ENCODE assay signal across 28 cellular contexts in the genomic region with DNA sequence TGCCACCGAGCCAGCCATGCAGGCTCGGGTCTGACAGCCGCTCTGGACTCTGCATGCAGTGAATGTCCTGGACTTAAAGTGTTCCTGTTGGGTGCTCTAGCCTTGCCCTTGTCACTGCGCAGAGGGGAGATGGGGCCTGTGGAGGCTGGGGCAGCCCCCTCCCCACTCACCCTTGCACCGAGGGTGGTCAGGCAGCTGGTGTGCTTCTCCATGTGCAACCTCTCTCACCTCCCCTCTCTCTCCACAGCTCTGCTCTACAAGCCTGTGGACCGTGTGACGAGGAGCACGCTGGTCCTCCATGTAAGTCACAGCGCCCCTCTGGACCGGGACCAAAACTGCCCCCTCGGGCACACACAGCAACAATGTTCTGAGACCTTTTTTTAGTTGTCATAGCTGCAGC.
"Had no signal": no experiment of that assay in that cellular context is flagged by ENCODE, and none has a peak within 500 bp of the region (broad histone marks: within the 10 kb centered on the region; RNA-seq: fewer than 3 reads in every experiment).

No MANE protein-coding gene starts in this region.

- H3K27ac Mint-ChIP-seq: activated B cell treated with CpG ODN at 0.5 μM for 24 hours; activated CD8-positive, alpha-beta T cell treated with anti-CD3 and anti-CD28 coated beads for 36 hours; activated naive CD4-positive, alpha-beta T cell treated with anti-CD3 and anti-CD28 coated beads for 36 hours; activated naive CD8-positive, alpha-beta T cell treated with anti-CD3 and anti-CD28 coated beads for 36 hours; activated T-helper 1 cell treated with anti-CD3 and anti-CD28 coated beads, Interleukin-12 subunit alpha, Interleukin-12 subunit beta, Interleukin-2, Interleukin-4 antibody, amounts not matched to agents 30 ng/mL and 10 ng/mL and 1 ng/mL, durations not matched to agents 14 hours and 24 hours and 36 hours had no signal

- H3K27ac ChIP-seq: cardiac muscle cell, KMS-11, Peyer's patch, VCaP had no signal

- H3K4me1 Mint-ChIP-seq: activated naive CD8-positive, alpha-beta T cell treated with anti-CD3 and anti-CD28 coated beads for 36 hours had no signal

- H3K4me2 ChIP-seq: KMS-11 had no signal

- H3K9ac ChIP-seq: KMS-11 had no signal

- DNase-seq: activated B cell treated with CpG ODN at 0.5 μM for 24 hours; activated CD4-positive, alpha-beta T cell treated with anti-CD3 and anti-CD28 coated beads for 48 hours; activated CD4-positive, CD25-positive, alpha-beta regulatory T cell treated with anti-CD3 and anti-CD28 coated beads, Interleukin-2, amount 50 U/mL, for 72 hours; activated CD8-positive, alpha-beta T cell treated with anti-CD3 and anti-CD28 coated beads for 36 hours; activated gamma-delta T cell treated with Interleukin-2 at 50 U/mL for 16 hours; activated naive CD4-positive, alpha-beta T cell treated with anti-CD3 and anti-CD28 coated beads for 36 hours; activated naive CD8-positive, alpha-beta T cell treated with anti-CD3 and anti-CD28 coated beads for 36 hours; activated T-cell treated with anti-CD3 and anti-CD28 coated beads, Interleukin-2, amount 50 U/mL, for 1 hour; amniotic stem cell; aorta; NCI-H1092 treated with DMSO at 0.1 percent for 48 hours; NCI-H1417 treated with DMSO at 0.1 percent for 48 hours; NCI-H187 treated with DMSO at 0.1 percent for 48 hours; NCI-H2081; NCI-H226; NCI-H446 treated with DMSO at 0.1 percent for 48 hours; NCI-H524 treated with DMSO at 0.1 percent for 48 hours; PC-3; Peyer's patch; RPMI8226; SIG-M5; T-helper 1 cell; T-helper 2 cell; T-helper 9 cell had no signal

- H3K9me3 ChIP-seq: Peyer's patch had no signal

- H3K36me3 Mint-ChIP-seq: activated naive CD8-positive, alpha-beta T cell treated with anti-CD3 and anti-CD28 coated beads for 36 hours had no signal

- H3K9me3 Mint-ChIP-seq: activated B cell treated with CpG ODN at 0.5 μM for 24 hours; activated CD8-positive, alpha-beta T cell treated with anti-CD3 and anti-CD28 coated beads for 36 hours; activated naive CD4-positive, alpha-beta T cell treated with anti-CD3 and anti-CD28 coated beads for 36 hours; activated naive CD8-positive, alpha-beta T cell treated with anti-CD3 and anti-CD28 coated beads for 36 hours; activated T-helper 1 cell treated with anti-CD3 and anti-CD28 coated beads, Interleukin-12 subunit alpha, Interleukin-12 subunit beta, Interleukin-2, Interleukin-4 antibody, amounts not matched to agents 30 ng/mL and 10 ng/mL and 1 ng/mL, durations not matched to agents 14 hours and 24 hours and 36 hours had no signal

- H3K4me3 Mint-ChIP-seq: activated B cell treated with CpG ODN at 0.5 μM for 24 hours; activated CD8-positive, alpha-beta T cell treated with anti-CD3 and anti-CD28 coated beads for 36 hours; activated naive CD4-positive, alpha-beta T cell treated with anti-CD3 and anti-CD28 coated beads for 36 hours; activated naive CD8-positive, alpha-beta T cell treated with anti-CD3 and anti-CD28 coated beads for 36 hours; activated T-helper 1 cell treated with anti-CD3 and anti-CD28 coated beads, Interleukin-12 subunit alpha, Interleukin-12 subunit beta, Interleukin-2, Interleukin-4 antibody, amounts not matched to agents 30 ng/mL and 10 ng/mL and 1 ng/mL, durations not matched to agents 14 hours and 24 hours and 36 hours had no signal

- H3K4me3 ChIP-seq: cardiac muscle cell, Peyer's patch had no signal

- H3K27me3 ChIP-seq: cardiac muscle cell, Peyer's patch had no signal

- H3K27me3 Mint-ChIP-seq: activated CD8-positive, alpha-beta T cell treated with anti-CD3 and anti-CD28 coated beads for 36 hours; activated naive CD8-positive, alpha-beta T cell treated with anti-CD3 and anti-CD28 coated beads for 36 hours had no signal
